8 cellular contexts compared by ENCODE assay signal in genomic region chr20:5950271-5951031, GRCh38. TPM values are rescaled to one million over a fixed set of nuclear protein-coding genes. Genes with fewer than 3 reads are reported as not detected.
DNase-seq lines count a peak whose midpoint lies in the region; ATAC-seq and TF ChIP-seq lines count a peak whose summit lies in the region.

Gene MCM8 (plus strand): TSS chr20:5950652. CDS start chr20:5952016, 1,364 bp downstream.
Gene TRMT6 (minus strand): TSS chr20:5950533. CDS start chr20:5950405, 128 bp downstream.

- H3K36me3 ChIP-seq in PC-9 (ENCODE audit: low read depth) (peaks cover 26% of the 10 kb centered on the region), mucosa of rectum (ENCODE audit: control insufficient read depth in 2 of 2, insufficient read depth in 2 of 2, low read length in 2 of 2) (peaks cover 4 to 14% of the 10 kb centered on the region in 2 donors)

- peak; percentile 73 for TF ChIP-seq POLR2A in erythroblast (IDR thresholded peaks at IDR 0.05; ENCODE audit: low read length)

- POLR2A ChIA-PET in PC-9 (lab: Charles Lee; ENCODE audit: unreplicated experiment), result interaction anchor here (0.6 kb wide), 2 partner anchors 27 to 1238 kb away, joined by 4 to 6 read pairs; no protein-coding TSS in a partner anchor

- no peak for TF ChIP-seq CTCF in PC-9 (conservative IDR thresholded peaks at IDR 0.05)

- H3K4me1 ChIP-seq in PC-9 (replicated peaks; ENCODE audit: insufficient read depth) (peaks cover 26% of the 10 kb centered on the region), mucosa of rectum (ENCODE audit: control insufficient read depth in 2 of 2, insufficient read depth in 2 of 2, low read length in 2 of 2) (peaks cover 14 to 15% of the 10 kb centered on the region in 2 donors)

- H3K27ac ChIP-seq in PC-9 (peak within 1 kb of the TSS; percentile 45; the same call in 1 of the 2 replicates), mucosa of rectum (ENCODE audit: low read depth in 2 of 2, low read length in 2 of 2) (peak within 1 kb of the TSS; percentile 45 to 65)

- H3K9me2 ChIP-seq in PC-9 (ENCODE audit: insufficient read depth), result no peaks in the 10 kb centered on the region; the same call in 1 of the 2 replicates

- peak within 1 kb of the TSS; percentile 66 to 70 for H3K9ac ChIP-seq in mucosa of rectum (ENCODE audit: low read depth in 1 of 2, low read length in 2 of 2)

- peak within 1 kb of the TSS; percentile 100 for H3K4me2 ChIP-seq in PC-9

- H2AFZ ChIP-seq in PC-9, result peak within 1 kb of the TSS; percentile 99

- H3K4me3 ChIP-seq in PC-9 (peak within 1 kb of the TSS; percentile 97), mucosa of rectum (ENCODE audit: low read length in 2 of 2) (peak within 1 kb of the TSS; percentile 85 to 96)

- peaks cover 46% of the 10 kb centered on the region for H3K79me2 ChIP-seq in PC-9 (ENCODE audit: low read depth)

- no TSS peak for BruUV-seq in PC-9 (replicated peaks; lab: Mats Ljungman, UMichigan)

- ATAC-seq in GM21723 (IDR thresholded peaks at IDR 0.05; ENCODE audit: unreplicated experiment), result peak; percentile 98

- in situ Hi-C loops in KBM-7 (cut with MboI; ENCODE audit: low pct_unique_long_range_greater_than_20kb, low sequenced_read_pairs), result no loop called here

- H4K20me1 ChIP-seq in PC-9 (ENCODE audit: insufficient read depth), result no peaks in the 10 kb centered on the region

- CTCF ChIA-PET in PC-9 (lab: Charles Lee), result no interaction called here

- H3F3A ChIP-seq in PC-9 (ENCODE audit: insufficient read depth, low read depth), result peaks cover 13% of the 10 kb centered on the region; the same call in 1 of the 2 replicates

- no peaks in the 10 kb centered on the region for H3K27me3 ChIP-seq in PC-9 (ENCODE audit: insufficient read depth, low read depth)
- H3K27me3 ChIP-seq in mucosa of rectum (ENCODE audit: control insufficient read depth in 2 of 2, insufficient read depth in 2 of 2, low read length in 2 of 2), result no peaks in the 10 kb centered on the region

- DNase-seq in DMS53 treated with DMSO at 0.1 percent for 48 hours (lab: John Stamatoyannopoulos, UW; ENCODE audit: unreplicated experiment) (peak; percentile 97), KBM-7 (peak; percentile 98), PC-9 (peak; percentile 95 to 96), activated T-cell treated with anti-CD3 and anti-CD28 coated beads for 48 hours (ENCODE audit: low read depth) (peak; percentile 96), erythroblast (lab: John Stamatoyannopoulos, UW) (peak; percentile 96)
- peak; percentile 91 to 94 for DNase-seq in stimulated activated CD8-positive, alpha-beta memory T cell treated with anti-CD3 and anti-CD28 coated beads, Interleukin-4, amount 100 ng/mL, for 4 hours (ENCODE audit: low read depth in 2 of 2, low spot score in 1 of 2)

- H3K9me3 ChIP-seq in PC-9 (ENCODE audit: insufficient read depth, low read depth) (no peaks in the 10 kb centered on the region), mucosa of rectum (ENCODE audit: control insufficient read depth in 2 of 2, low read length in 2 of 2) (no peaks in the 10 kb centered on the region)

- intact Hi-C loops in PC-9 (cut with micrococcal nuclease; ENCODE audit: unreplicated experiment), result loop anchor here (1.0 to 10.0 kb wide), 2 partner anchors 127 to 166 kb away; no protein-coding TSS in a partner anchor

RNA-seq across cellular contexts. Expression of gene MCM8, which starts in this region (rescaled TPM):
- total RNA-seq in PC-9 (2021), result 18.2 and 22.4 TPM in 2 replicates

RNA-seq across cellular contexts. Expression of gene TRMT6, which starts in this region (rescaled TPM):
- 12.2 and 16.2 TPM in 2 replicates for total RNA-seq in PC-9 (2021)

Comparison
In these comparisons a context has a peak if more than half of its experiments do, and no peak if none do; other contexts are left out.
1. Peak in every context shown above with its lines: DNase-seq, ATAC-seq, H3K4me3 ChIP-seq and H3K27ac ChIP-seq.